24 cellular contexts compared by ENCODE assay signal in the genomic region with DNA sequence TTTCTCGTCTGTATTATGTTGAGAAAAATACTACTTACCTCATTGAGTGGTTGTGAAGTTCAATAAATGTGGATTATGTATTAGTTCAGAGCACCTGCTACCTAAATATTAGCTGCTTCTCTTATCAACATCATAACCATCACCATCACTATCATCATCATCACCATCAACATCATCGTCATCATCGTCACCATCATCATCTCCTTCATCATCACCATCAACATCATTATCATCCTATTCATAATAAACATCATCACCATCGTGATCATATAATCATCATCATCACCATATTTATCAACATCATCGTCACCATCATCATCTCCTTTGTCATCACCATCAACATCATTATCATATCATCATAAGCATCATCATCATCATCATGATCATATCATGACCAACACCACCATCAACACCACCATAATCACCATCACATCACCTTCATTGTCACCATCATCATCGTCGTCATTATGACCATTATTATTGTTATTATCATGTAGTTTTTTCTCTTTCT.
DNase-seq lines count a peak whose midpoint lies in the region; ATAC-seq, FAIRE-seq and TF ChIP-seq lines count a peak whose summit lies in the region.
"Had no signal": no experiment of that assay in that cellular context is flagged by ENCODE, and none has a peak within 500 bp of the region (broad histone marks: within the 10 kb centered on the region; RNA-seq: fewer than 3 reads in every experiment).

No MANE protein-coding gene starts in this region.

- H3K23me2 ChIP-seq in H1 (ENCODE audit: low read depth, low read length) = no peaks in the 10 kb centered on the region

- H3K4me3 ChIP-seq in H1 (ENCODE audit: extremely low read depth in 1 of 4, insufficient read depth in 2 of 4, low read depth in 3 of 4, low read length in 4 of 4) (no peak overlapping the region), heart right ventricle (no peak overlapping the region), trophoblast cell (ENCODE audit: low read depth, low read length) (no peak overlapping the region)
- H3K4me3 ChIP-seq: BLaER1 had no signal

- H4K8ac ChIP-seq in H1 (ENCODE audit: extremely low read depth, insufficient read depth, low read length) (no peak overlapping the region), trophoblast cell (ENCODE audit: low read depth, low read length) (no peak overlapping the region)

- no peak for TF ChIP-seq POLR2A in GM12891 (IDR thresholded peaks at IDR 0.05; ENCODE audit: low read depth, low read length)
- no peak for TF ChIP-seq POLR2A in H1 (IDR thresholded peaks at IDR 0.05; ENCODE audit: control extremely low read depth in 1 of 2, low read depth in 2 of 2, low read length in 2 of 2)

- ATAC-seq in heart right ventricle (no peak), GM18870 (IDR thresholded peaks at IDR 0.05; ENCODE audit: unreplicated experiment) (no peak)

- H2BK12ac ChIP-seq in H1 (ENCODE audit: low read depth, low read length) (no peak overlapping the region), trophoblast cell (ENCODE audit: low read length) (no peak overlapping the region)

- intact Hi-C loops in heart right ventricle (cut with DNase I) = no loop called here

- TF ChIP-seq CTCF in D721Med (IDR thresholded peaks at IDR 0.05; ENCODE audit: insufficient read depth, missing control alignments) (no peak), H1 (IDR thresholded peaks at IDR 0.05; ENCODE audit: control extremely low read depth in 1 of 3, insufficient read depth in 1 of 3, low read depth in 1 of 3, low read length in 3 of 3) (no peak), heart right ventricle (IDR thresholded peaks at IDR 0.05) (no peak)

- no peak overlapping the region for H2BK120ac ChIP-seq in H1 (replicated peaks; ENCODE audit: low read depth, low read length)
- H2BK120ac ChIP-seq in trophoblast cell (ENCODE audit: insufficient read depth, low read length, poor library complexity) = no peak overlapping the region

- H4K5ac ChIP-seq in H1 (ENCODE audit: insufficient read length, low read depth, low read length) = no peak overlapping the region

- WGBS in H1 (ENCODE audit: extremely low coverage in 1 of 2, insufficient coverage in 1 of 2, insufficient read length in 1 of 2, insufficient replicate concordance in 2 of 2, low coverage in 1 of 2, low lambda C conversion rate in 2 of 2, missing lambda C conversion rate in 1 of 2), 2 experiments = 81 to 100% methylated on average over 4 to 7 of the region's 7 CpGs
- WGBS in heart right ventricle, 2 donors = 72 to 79% methylated on average over 7 of the region's 7 CpGs
- 100% methylated on average over 4 of the region's 7 CpGs for WGBS in trophoblast cell (ENCODE audit: extremely low coverage, insufficient coverage, insufficient read length)

- H3K14ac ChIP-seq in H1 (ENCODE audit: insufficient read length) (no peak overlapping the region), trophoblast cell (ENCODE audit: low read length) (no peak overlapping the region)

- DNase-seq in D721Med (ENCODE audit: insufficient read length, low spot score) (no peak), GM12891 (ENCODE audit: insufficient read length, low spot score) (no peak), HTR-8/SVneo (ENCODE audit: insufficient read length, low spot score) (no peak), H1 (ENCODE audit: low read depth in 1 of 2, low spot score in 2 of 2) (no peak), NK-92 (lab: John Stamatoyannopoulos, UW; ENCODE audit: unreplicated experiment) (no peak), heart right ventricle (no peak), trophoblast cell (no peak)
- DNase-seq: 8988T; ACHN; BE2C; C1 segment of cervical spinal cord; CD4-positive, alpha-beta memory T cell; CD4-positive, CD25-positive, alpha-beta regulatory T cell; CD8-positive, alpha-beta memory T cell; COR-L47; DMS79 treated with DMSO at 0.1 percent for 48 hours; GF-D8 had no signal

- no peak overlapping the region for H3K56ac ChIP-seq in H1 (replicated peaks; ENCODE audit: insufficient read length, low read depth, low read length)

- H3K4ac ChIP-seq in H1 (replicated peaks; ENCODE audit: insufficient read length, low read depth, low read length) (no peak overlapping the region), trophoblast cell (ENCODE audit: low read depth, low read length) (no peak overlapping the region)

- no peaks in the 10 kb centered on the region for H3K79me2 ChIP-seq in H1 (ENCODE audit: control insufficient read depth in 1 of 2, insufficient read depth in 2 of 2, low read length in 2 of 2)
- no peaks in the 10 kb centered on the region for H3K79me2 ChIP-seq in trophoblast cell (ENCODE audit: control insufficient read depth, insufficient read depth, low read length, poor library complexity)

- H3K18ac ChIP-seq in H1 (ENCODE audit: extremely low read depth, low read length) = no peak overlapping the region
- no peak overlapping the region for H3K18ac ChIP-seq in trophoblast cell (ENCODE audit: low read length)

- no peak for TF ChIP-seq RAD21 in H1 (IDR thresholded peaks at IDR 0.05 in 1 of 2, conservative IDR thresholded peaks at IDR 0.05 in 1 of 2; ENCODE audit: low read depth in 2 of 2, low read length in 2 of 2)

- H2AK5ac ChIP-seq in H1 (ENCODE audit: low read depth, low read length) = no peak overlapping the region
- no peak overlapping the region for H2AK5ac ChIP-seq in trophoblast cell (ENCODE audit: low read length)

- H3K9ac ChIP-seq in H1 (replicated peaks in 1 of 4; ENCODE audit: extremely low read depth in 1 of 4, low read depth in 3 of 4, low read length in 3 of 4) (no peak overlapping the region), trophoblast cell (ENCODE audit: low read length) (no peak overlapping the region)
- H3K9ac ChIP-seq: BLaER1 had no signal

- H3K9me3 ChIP-seq in H1 (ENCODE audit: insufficient read depth in 2 of 2, low read depth in 1 of 2, low read length in 1 of 2) = no peaks in the 10 kb centered on the region
- H3K9me3 ChIP-seq in heart right ventricle = no peaks in the 10 kb centered on the region
- no peaks in the 10 kb centered on the region for H3K9me3 ChIP-seq in trophoblast cell (ENCODE audit: insufficient read depth, low read depth, low read length)
- H3K9me3 ChIP-seq: BE2C, BLaER1 had no signal

- CTCF ChIA-PET in H1 (lab: Charles Lee; ENCODE audit: partially characterized antibody) = interaction anchor here (1.5 kb wide), 1 partner anchor 180 kb away, joined by 3 read pairs; no protein-coding TSS in a partner anchor

- TF ChIP-seq EP300 in H1 (IDR thresholded peaks at IDR 0.05; ENCODE audit: borderline replicate concordance in 1 of 2, low read depth in 2 of 2, low read length in 2 of 2) = no peak

- H3K4me2 ChIP-seq in H1 (ENCODE audit: insufficient read depth in 1 of 2, low read depth in 2 of 2, low read length in 2 of 2) (no peak overlapping the region), trophoblast cell (ENCODE audit: low read length) (no peak overlapping the region)
- H3K4me2 ChIP-seq: BLaER1 had no signal

- H2AFZ ChIP-seq in H1 (ENCODE audit: low read length) = no peak overlapping the region
- H2AFZ ChIP-seq in trophoblast cell (ENCODE audit: insufficient read depth, low read length, poor library complexity) = no peak overlapping the region

- H3K27ac ChIP-seq in H1 (ENCODE audit: low read depth, low read length) (no peak overlapping the region), heart right ventricle (no peak overlapping the region), trophoblast cell (ENCODE audit: low read depth, low read length) (no peak overlapping the region)
- H3K27ac ChIP-seq: BLaER1 had no signal

- POLR2A ChIA-PET in H1 (lab: Charles Lee; ENCODE audit: partially characterized antibody) = no interaction called here

- no peak overlapping the region for H2BK20ac ChIP-seq in H1 (ENCODE audit: low read length)

- H3K23ac ChIP-seq in H1 (ENCODE audit: insufficient read length) (no peak overlapping the region), trophoblast cell (ENCODE audit: low read length) (no peak overlapping the region)

- H3K79me1 ChIP-seq in H1 (ENCODE audit: low read depth, low read length) (no peaks in the 10 kb centered on the region), trophoblast cell (ENCODE audit: low read length) (no peaks in the 10 kb centered on the region)

- H3K27me3 ChIP-seq in H1 (replicated peaks in 1 of 4; ENCODE audit: control insufficient read depth in 3 of 4, extremely low read depth in 1 of 4, insufficient read depth in 3 of 4, low read length in 3 of 4) = no peaks in the 10 kb centered on the region
- H3K27me3 ChIP-seq in heart right ventricle = no peaks in the 10 kb centered on the region
- H3K27me3 ChIP-seq in trophoblast cell (ENCODE audit: insufficient read depth, low read length) = no peaks in the 10 kb centered on the region
- H3K27me3 ChIP-seq: BE2C, BLaER1 had no signal

- H2BK5ac ChIP-seq in H1 (ENCODE audit: low read depth, low read length) = no peak overlapping the region
- no peak overlapping the region for H2BK5ac ChIP-seq in trophoblast cell (ENCODE audit: low read depth, low read length, poor library complexity)

- H2BK15ac ChIP-seq in H1 (ENCODE audit: low read length) = no peak overlapping the region

- peak; percentile 6 for FAIRE-seq in D721Med (lab: Jason Lieb, UNC)
- FAIRE-seq in GM12891 (lab: Jason Lieb, UNC) = peak; percentile 5
- FAIRE-seq in HTR-8/SVneo (lab: Jason Lieb, UNC) = peak; percentile 93
- no peak for FAIRE-seq in H1 (lab: Jason Lieb, UNC)
- FAIRE-seq: A204.1, G401.6, GM12892, GM18507, GM19239 had no signal

- H4K20me1 ChIP-seq in H1 (replicated peaks in 1 of 2; ENCODE audit: control insufficient read depth in 1 of 2, insufficient read depth in 2 of 2, low read length in 2 of 2) = no peaks in the 10 kb centered on the region
- H4K20me1 ChIP-seq: BLaER1 had no signal

- no peaks in the 10 kb centered on the region for H3K36me3 ChIP-seq in H1 (ENCODE audit: control insufficient read depth in 2 of 4, insufficient read depth in 4 of 4, low read length in 3 of 4)
- no peaks in the 10 kb centered on the region for H3K36me3 ChIP-seq in heart right ventricle
- H3K36me3 ChIP-seq in trophoblast cell (ENCODE audit: control insufficient read depth in 1 of 2, insufficient read depth in 2 of 2, low read length in 2 of 2) = no peaks in the 10 kb centered on the region
- H3K36me3 ChIP-seq: BE2C, BLaER1 had no signal

- H3K4me1 ChIP-seq in H1 (replicated peaks in 1 of 4; ENCODE audit: control insufficient read depth in 3 of 4, insufficient read depth in 4 of 4, low read length in 3 of 4) (no peaks in the 10 kb centered on the region), heart right ventricle (no peaks in the 10 kb centered on the region), trophoblast cell (ENCODE audit: control insufficient read depth in 1 of 2, insufficient read depth in 2 of 2, low read length in 2 of 2) (peaks cover 0 to 2% of the 10 kb centered on the region in 2 experiments)
- H3K4me1 ChIP-seq: BE2C, BLaER1 had no signal

- no peak overlapping the region for H4K12ac ChIP-seq in trophoblast cell (ENCODE audit: low read depth, low read length)

- H4K91ac ChIP-seq in H1 (replicated peaks; ENCODE audit: insufficient read length, low read length) (peak overlapping the region; percentile 16), trophoblast cell (ENCODE audit: low read depth, low read length) (no peak overlapping the region)

TF ChIP-seq in GM12891, 5 proteins besides CTCF, POLR2A, EP300 and RAD21 (continues in another document):
- no peak for TF ChIP-seq PAX5 (IDR thresholded peaks at IDR 0.05; ENCODE audit: insufficient read depth, low read length, severe bottlenecking)

TF ChIP-seq in H1, 55 proteins besides CTCF, POLR2A, EP300 and RAD21 (continues in another document):
- TF ChIP-seq CREB1 (IDR thresholded peaks at IDR 0.05) = no peak
- no peak for TF ChIP-seq RNF2 (IDR thresholded peaks at IDR 0.05; ENCODE audit: borderline replicate concordance, low read depth, low read length, missing control alignments, poor library complexity, severe bottlenecking)
